ENCODE assay signal across 1 cellular context in the genomic region with DNA sequence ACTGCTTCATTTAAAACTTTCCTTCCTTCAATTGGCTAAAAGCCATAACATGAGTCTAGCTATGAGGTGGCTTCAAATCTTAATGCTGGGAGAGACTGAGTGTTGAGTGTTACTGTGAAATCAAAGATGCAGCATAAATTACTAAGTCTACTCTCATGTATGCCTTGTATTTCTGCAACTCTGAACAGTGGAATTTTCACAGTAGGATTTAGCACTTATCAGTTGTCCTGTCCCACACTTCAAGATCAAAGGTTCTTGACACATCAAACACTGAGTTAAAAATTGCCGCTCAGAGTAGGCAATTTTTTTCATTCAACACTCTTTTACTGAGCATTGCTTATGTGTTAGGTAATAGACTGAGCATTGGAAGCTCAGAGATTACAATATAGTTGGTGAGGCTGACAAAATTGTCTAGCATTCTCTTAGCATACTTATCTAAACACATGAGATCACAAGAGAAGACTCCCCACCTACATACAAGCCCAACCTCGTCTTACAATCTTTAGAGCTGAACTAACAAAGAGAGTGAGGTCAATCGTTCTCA.
TF ChIP-seq lines count a peak whose summit lies in the region.

No MANE protein-coding gene starts in this region.

TF ChIP-seq in HepG2, 621 proteins besides CTCF, POLR2A, EP300 and RAD21 (continued from another document and continues in another):
- TF ChIP-seq, protein P1, sequence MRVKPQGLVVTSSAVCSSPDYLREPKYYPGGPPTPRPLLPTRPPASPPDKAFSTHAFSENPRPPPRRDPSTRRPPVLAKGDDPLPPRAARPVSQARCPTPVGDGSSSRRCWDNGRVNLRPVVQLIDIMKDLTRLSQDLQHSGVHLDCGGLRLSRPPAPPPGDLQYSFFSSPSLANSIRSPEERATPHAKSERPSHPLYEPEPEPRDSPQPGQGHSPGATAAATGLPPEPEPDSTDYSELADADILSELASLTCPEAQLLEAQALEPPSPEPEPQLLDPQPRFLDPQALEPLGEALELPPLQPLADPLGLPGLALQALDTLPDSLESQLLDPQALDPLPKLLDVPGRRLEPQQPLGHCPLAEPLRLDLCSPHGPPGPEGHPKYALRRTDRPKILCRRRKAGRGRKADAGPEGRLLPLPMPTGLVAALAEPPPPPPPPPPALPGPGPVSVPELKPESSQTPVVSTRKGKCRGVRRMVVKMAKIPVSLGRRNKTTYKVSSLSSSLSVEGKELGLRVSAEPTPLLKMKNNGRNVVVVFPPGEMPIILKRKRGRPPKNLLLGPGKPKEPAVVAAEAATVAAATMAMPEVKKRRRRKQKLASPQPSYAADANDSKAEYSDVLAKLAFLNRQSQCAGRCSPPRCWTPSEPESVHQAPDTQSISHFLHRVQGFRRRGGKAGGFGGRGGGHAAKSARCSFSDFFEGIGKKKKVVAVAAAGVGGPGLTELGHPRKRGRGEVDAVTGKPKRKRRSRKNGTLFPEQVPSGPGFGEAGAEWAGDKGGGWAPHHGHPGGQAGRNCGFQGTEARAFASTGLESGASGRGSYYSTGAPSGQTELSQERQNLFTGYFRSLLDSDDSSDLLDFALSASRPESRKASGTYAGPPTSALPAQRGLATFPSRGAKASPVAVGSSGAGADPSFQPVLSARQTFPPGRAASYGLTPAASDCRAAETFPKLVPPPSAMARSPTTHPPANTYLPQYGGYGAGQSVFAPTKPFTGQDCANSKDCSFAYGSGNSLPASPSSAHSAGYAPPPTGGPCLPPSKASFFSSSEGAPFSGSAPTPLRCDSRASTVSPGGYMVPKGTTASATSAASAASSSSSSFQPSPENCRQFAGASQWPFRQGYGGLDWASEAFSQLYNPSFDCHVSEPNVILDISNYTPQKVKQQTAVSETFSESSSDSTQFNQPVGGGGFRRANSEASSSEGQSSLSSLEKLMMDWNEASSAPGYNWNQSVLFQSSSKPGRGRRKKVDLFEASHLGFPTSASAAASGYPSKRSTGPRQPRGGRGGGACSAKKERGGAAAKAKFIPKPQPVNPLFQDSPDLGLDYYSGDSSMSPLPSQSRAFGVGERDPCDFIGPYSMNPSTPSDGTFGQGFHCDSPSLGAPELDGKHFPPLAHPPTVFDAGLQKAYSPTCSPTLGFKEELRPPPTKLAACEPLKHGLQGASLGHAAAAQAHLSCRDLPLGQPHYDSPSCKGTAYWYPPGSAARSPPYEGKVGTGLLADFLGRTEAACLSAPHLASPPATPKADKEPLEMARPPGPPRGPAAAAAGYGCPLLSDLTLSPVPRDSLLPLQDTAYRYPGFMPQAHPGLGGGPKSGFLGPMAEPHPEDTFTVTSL (CRISPR knock-in tag; IDR thresholded peaks at IDR 0.05; ENCODE audit: borderline replicate concordance), result peak; percentile 61; the same call in 1 of the 2 replicates
- TF ChIP-seq CEBPG (CRISPR knock-in tag; IDR thresholded peaks at IDR 0.05) (peak; percentile 71), ZKSCAN8 (CRISPR knock-in tag; IDR thresholded peaks at IDR 0.05; ENCODE audit: borderline replicate concordance) (0 out of 2 replicates have a peak, but pooled peaks have one; percentile 48), RCOR2 (CRISPR knock-in tag; IDR thresholded peaks at IDR 0.05) (0 out of 2 replicates have a peak, but pooled peaks have one; percentile 28), ISL2 (CRISPR knock-in tag; IDR thresholded peaks at IDR 0.05) (peak; percentile 81), NR2C2 (CRISPR knock-in tag; IDR thresholded peaks at IDR 0.05; ENCODE audit: borderline replicate concordance) (peak; percentile 13; the same call in 1 of the 2 replicates), HNF4G (IDR thresholded peaks at IDR 0.05; ENCODE audit: borderline replicate concordance, low read depth, low read length) (peak; percentile 62; the same call in 1 of the 2 replicates), HNF4G (CRISPR knock-in tag; IDR thresholded peaks at IDR 0.05; ENCODE audit: borderline replicate concordance, low read depth) (no peak), ZNF644 (CRISPR knock-in tag; IDR thresholded peaks at IDR 0.05; ENCODE audit: low read depth) (peak; percentile 56; the same call in 1 of the 2 replicates), KDM6A (CRISPR knock-in tag; IDR thresholded peaks at IDR 0.05; ENCODE audit: low read depth) (0 out of 2 replicates have a peak, but pooled peaks have one; percentile 20), TCF7 (IDR thresholded peaks at IDR 0.05; ENCODE audit: low read depth) (peak; percentile 93), RARA (CRISPR knock-in tag; IDR thresholded peaks at IDR 0.05) (0 out of 2 replicates have a peak, but pooled peaks have one; percentile 25), HMG20A (CRISPR knock-in tag; IDR thresholded peaks at IDR 0.05; ENCODE audit: borderline replicate concordance) (peak; percentile 69; the same call in 1 of the 2 replicates), SOX6 (IDR thresholded peaks at IDR 0.05) (no peak), SOX6 (CRISPR knock-in tag; IDR thresholded peaks at IDR 0.05) (peak; percentile 70; the same call in 1 of the 2 replicates), DPF2 (CRISPR knock-in tag; IDR thresholded peaks at IDR 0.05; ENCODE audit: borderline replicate concordance, low read depth) (0 out of 2 replicates have a peak, but pooled peaks have one; percentile 27), GATA4 (IDR thresholded peaks at IDR 0.05; ENCODE audit: borderline replicate concordance, low read depth) (peak; percentile 15; the same call in 1 of the 2 replicates), GFI1 (CRISPR knock-in tag; IDR thresholded peaks at IDR 0.05; ENCODE audit: borderline replicate concordance) (peak; percentile 48; the same call in 1 of the 2 replicates), ZNF7 (CRISPR knock-in tag; IDR thresholded peaks at IDR 0.05) (no peak), SAP130 (CRISPR knock-in tag; IDR thresholded peaks at IDR 0.05; ENCODE audit: low read depth) (peak; percentile 42; the same call in 1 of the 2 replicates), ZSCAN29 (CRISPR knock-in tag; conservative IDR thresholded peaks at IDR 0.05) (0 out of 2 replicates have a peak, but pooled peaks have one; percentile 43), TBX2 (CRISPR knock-in tag; IDR thresholded peaks at IDR 0.05; ENCODE audit: borderline replicate concordance) (peak; percentile 90), ZFAT (CRISPR knock-in tag; conservative IDR thresholded peaks at IDR 0.05) (no peak), CREB1 (IDR thresholded peaks at IDR 0.05) (no peak), CREB1 (CRISPR knock-in tag; IDR thresholded peaks at IDR 0.05) (peak; percentile 70), MTA3 (CRISPR knock-in tag; IDR thresholded peaks at IDR 0.05) (no peak), DR1 (CRISPR knock-in tag; IDR thresholded peaks at IDR 0.05) (no peak), NR1H2 (CRISPR knock-in tag; IDR thresholded peaks at IDR 0.05; ENCODE audit: borderline replicate concordance, low read depth) (no peak), ZNF468 (CRISPR knock-in tag; IDR thresholded peaks at IDR 0.05) (no peak), ZFP62 (CRISPR knock-in tag; IDR thresholded peaks at IDR 0.05) (no peak), TEAD3 (CRISPR knock-in tag; optimal IDR thresholded peaks at IDR 0.05; ENCODE audit: borderline replicate concordance) (peak; percentile 33), NCOA2 (CRISPR knock-in tag; IDR thresholded peaks at IDR 0.05) (peak; percentile 71; the same call in 1 of the 2 replicates), SOX13 (IDR thresholded peaks at IDR 0.05) (0 out of 2 replicates have a peak, but pooled peaks have one; percentile 44), SOX13 (CRISPR knock-in tag; conservative IDR thresholded peaks at IDR 0.05 in 1 of 2, IDR thresholded peaks at IDR 0.05 in 1 of 2) (peak in 1 of 2 experiments; percentile 83; a peak in 2 of 4 replicates), GATAD2A (CRISPR knock-in tag; IDR thresholded peaks at IDR 0.05) (peak; percentile 52; the same call in 1 of the 2 replicates), MIER2 (CRISPR knock-in tag; IDR thresholded peaks at IDR 0.05) (no peak), YY1 (IDR thresholded peaks at IDR 0.05; ENCODE audit: insufficient read depth, insufficient replicate concordance, low read depth, low read length) (no peak)
- TF ChIP-seq, protein P2, sequence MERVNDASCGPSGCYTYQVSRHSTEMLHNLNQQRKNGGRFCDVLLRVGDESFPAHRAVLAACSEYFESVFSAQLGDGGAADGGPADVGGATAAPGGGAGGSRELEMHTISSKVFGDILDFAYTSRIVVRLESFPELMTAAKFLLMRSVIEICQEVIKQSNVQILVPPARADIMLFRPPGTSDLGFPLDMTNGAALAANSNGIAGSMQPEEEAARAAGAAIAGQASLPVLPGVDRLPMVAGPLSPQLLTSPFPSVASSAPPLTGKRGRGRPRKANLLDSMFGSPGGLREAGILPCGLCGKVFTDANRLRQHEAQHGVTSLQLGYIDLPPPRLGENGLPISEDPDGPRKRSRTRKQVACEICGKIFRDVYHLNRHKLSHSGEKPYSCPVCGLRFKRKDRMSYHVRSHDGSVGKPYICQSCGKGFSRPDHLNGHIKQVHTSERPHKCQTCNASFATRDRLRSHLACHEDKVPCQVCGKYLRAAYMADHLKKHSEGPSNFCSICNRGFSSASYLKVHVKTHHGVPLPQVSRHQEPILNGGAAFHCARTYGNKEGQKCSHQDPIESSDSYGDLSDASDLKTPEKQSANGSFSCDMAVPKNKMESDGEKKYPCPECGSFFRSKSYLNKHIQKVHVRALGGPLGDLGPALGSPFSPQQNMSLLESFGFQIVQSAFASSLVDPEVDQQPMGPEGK (CRISPR knock-in tag; IDR thresholded peaks at IDR 0.05), result peak; percentile 36; the same call in 1 of the 2 replicates
- TF ChIP-seq, protein P3, sequence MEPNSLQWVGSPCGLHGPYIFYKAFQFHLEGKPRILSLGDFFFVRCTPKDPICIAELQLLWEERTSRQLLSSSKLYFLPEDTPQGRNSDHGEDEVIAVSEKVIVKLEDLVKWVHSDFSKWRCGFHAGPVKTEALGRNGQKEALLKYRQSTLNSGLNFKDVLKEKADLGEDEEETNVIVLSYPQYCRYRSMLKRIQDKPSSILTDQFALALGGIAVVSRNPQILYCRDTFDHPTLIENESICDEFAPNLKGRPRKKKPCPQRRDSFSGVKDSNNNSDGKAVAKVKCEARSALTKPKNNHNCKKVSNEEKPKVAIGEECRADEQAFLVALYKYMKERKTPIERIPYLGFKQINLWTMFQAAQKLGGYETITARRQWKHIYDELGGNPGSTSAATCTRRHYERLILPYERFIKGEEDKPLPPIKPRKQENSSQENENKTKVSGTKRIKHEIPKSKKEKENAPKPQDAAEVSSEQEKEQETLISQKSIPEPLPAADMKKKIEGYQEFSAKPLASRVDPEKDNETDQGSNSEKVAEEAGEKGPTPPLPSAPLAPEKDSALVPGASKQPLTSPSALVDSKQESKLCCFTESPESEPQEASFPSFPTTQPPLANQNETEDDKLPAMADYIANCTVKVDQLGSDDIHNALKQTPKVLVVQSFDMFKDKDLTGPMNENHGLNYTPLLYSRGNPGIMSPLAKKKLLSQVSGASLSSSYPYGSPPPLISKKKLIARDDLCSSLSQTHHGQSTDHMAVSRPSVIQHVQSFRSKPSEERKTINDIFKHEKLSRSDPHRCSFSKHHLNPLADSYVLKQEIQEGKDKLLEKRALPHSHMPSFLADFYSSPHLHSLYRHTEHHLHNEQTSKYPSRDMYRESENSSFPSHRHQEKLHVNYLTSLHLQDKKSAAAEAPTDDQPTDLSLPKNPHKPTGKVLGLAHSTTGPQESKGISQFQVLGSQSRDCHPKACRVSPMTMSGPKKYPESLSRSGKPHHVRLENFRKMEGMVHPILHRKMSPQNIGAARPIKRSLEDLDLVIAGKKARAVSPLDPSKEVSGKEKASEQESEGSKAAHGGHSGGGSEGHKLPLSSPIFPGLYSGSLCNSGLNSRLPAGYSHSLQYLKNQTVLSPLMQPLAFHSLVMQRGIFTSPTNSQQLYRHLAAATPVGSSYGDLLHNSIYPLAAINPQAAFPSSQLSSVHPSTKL (CRISPR knock-in tag; IDR thresholded peaks at IDR 0.05), result peak; percentile 75
- TF ChIP-seq, protein P4, sequence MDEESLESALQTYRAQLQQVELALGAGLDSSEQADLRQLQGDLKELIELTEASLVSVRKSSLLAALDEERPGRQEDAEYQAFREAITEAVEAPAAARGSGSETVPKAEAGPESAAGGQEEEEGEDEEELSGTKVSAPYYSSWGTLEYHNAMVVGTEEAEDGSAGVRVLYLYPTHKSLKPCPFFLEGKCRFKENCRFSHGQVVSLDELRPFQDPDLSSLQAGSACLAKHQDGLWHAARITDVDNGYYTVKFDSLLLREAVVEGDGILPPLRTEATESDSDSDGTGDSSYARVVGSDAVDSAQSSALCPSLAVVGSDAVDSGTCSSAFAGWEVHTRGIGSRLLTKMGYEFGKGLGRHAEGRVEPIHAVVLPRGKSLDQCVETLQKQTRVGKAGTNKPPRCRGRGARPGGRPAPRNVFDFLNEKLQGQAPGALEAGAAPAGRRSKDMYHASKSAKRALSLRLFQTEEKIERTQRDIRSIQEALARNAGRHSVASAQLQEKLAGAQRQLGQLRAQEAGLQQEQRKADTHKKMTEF (CRISPR knock-in tag; IDR thresholded peaks at IDR 0.05), result peak; percentile 45; the same call in 1 of the 2 replicates
- TF ChIP-seq, protein P5, sequence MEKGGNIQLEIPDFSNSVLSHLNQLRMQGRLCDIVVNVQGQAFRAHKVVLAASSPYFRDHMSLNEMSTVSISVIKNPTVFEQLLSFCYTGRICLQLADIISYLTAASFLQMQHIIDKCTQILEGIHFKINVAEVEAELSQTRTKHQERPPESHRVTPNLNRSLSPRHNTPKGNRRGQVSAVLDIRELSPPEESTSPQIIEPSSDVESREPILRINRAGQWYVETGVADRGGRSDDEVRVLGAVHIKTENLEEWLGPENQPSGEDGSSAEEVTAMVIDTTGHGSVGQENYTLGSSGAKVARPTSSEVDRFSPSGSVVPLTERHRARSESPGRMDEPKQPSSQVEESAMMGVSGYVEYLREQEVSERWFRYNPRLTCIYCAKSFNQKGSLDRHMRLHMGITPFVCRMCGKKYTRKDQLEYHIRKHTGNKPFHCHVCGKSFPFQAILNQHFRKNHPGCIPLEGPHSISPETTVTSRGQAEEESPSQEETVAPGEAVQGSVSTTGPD (CRISPR knock-in tag; IDR thresholded peaks at IDR 0.05), result no peak
- TF ChIP-seq, protein P6, sequence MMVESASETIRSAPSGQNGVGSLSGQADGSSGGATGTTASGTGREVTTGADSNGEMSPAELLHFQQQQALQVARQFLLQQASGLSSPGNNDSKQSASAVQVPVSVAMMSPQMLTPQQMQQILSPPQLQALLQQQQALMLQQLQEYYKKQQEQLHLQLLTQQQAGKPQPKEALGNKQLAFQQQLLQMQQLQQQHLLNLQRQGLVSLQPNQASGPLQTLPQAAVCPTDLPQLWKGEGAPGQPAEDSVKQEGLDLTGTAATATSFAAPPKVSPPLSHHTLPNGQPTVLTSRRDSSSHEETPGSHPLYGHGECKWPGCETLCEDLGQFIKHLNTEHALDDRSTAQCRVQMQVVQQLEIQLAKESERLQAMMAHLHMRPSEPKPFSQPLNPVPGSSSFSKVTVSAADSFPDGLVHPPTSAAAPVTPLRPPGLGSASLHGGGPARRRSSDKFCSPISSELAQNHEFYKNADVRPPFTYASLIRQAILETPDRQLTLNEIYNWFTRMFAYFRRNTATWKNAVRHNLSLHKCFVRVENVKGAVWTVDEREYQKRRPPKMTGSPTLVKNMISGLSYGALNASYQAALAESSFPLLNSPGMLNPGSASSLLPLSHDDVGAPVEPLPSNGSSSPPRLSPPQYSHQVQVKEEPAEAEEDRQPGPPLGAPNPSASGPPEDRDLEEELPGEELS (CRISPR knock-in tag; IDR thresholded peaks at IDR 0.05), result peak; percentile 51; the same call in 1 of the 2 replicates
- TF ChIP-seq, protein P7, sequence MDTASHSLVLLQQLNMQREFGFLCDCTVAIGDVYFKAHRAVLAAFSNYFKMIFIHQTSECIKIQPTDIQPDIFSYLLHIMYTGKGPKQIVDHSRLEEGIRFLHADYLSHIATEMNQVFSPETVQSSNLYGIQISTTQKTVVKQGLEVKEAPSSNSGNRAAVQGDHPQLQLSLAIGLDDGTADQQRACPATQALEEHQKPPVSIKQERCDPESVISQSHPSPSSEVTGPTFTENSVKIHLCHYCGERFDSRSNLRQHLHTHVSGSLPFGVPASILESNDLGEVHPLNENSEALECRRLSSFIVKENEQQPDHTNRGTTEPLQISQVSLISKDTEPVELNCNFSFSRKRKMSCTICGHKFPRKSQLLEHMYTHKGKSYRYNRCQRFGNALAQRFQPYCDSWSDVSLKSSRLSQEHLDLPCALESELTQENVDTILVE (CRISPR knock-in tag; IDR thresholded peaks at IDR 0.05), result no peak
